Comparison of ENCODE assay signal across 3 cellular contexts in genomic region chr7:124690840-124691239, GRCh38.
"Had no signal": no experiment of that assay in that cellular context is flagged by ENCODE, and none has a peak within 500 bp of the region (broad histone marks: within the 10 kb centered on the region; RNA-seq: fewer than 3 reads in every experiment).

No MANE protein-coding gene starts in this region.

- DNase-seq: GDM1, GF-D8 had no signal

- ATAC-seq: GM12878 had no signal

- H3K4me3 ChIP-seq: GM12878 had no signal
